Comparison of ENCODE assay signal across 21 cellular contexts in genomic region chr3:143658116-143658515, GRCh38.
"Had no signal": no experiment of that assay in that cellular context is flagged by ENCODE, and none has a peak within 500 bp of the region (broad histone marks: within the 10 kb centered on the region; RNA-seq: fewer than 3 reads in every experiment).

No MANE protein-coding gene starts in this region.

- ATAC-seq: foreskin keratinocyte, gastroesophageal sphincter, heart left ventricle, left cardiac atrium, left lung, left ventricle myocardium superior, lower lobe of right lung, mucosa of descending colon had no signal

- H3K4me1 ChIP-seq: esophagus muscularis mucosa, foreskin keratinocyte, gastroesophageal sphincter, heart left ventricle, left lung, lower lobe of right lung had no signal

- H3K27me3 ChIP-seq: dorsolateral prefrontal cortex, esophagus muscularis mucosa, foreskin keratinocyte, gastroesophageal sphincter, heart left ventricle, hepatocyte, left lung had no signal

- H3K27ac Mint-ChIP-seq: immature natural killer cell, mesothelial cell of epicardium had no signal

- H3K9me3 ChIP-seq: esophagus muscularis mucosa, gastroesophageal sphincter, heart left ventricle, left lung, lower lobe of right lung, mucosa of descending colon had no signal

- H3K36me3 Mint-ChIP-seq: mesothelial cell of epicardium had no signal

- H3K27ac ChIP-seq: coronary artery, dorsolateral prefrontal cortex, esophagus muscularis mucosa, foreskin keratinocyte, gastroesophageal sphincter, heart left ventricle, hepatocyte, left lung, lower lobe of right lung had no signal

- DNase-seq: dermis blood vessel endothelial cell; dorsolateral prefrontal cortex; effector CD4-positive, alpha-beta T cell; effector memory CD4-positive, alpha-beta T cell; foreskin keratinocyte; heart left ventricle; hypothalamus; immature natural killer cell; islet precursor cell; kidney; left cardiac atrium; left lung; left ventricle myocardium superior; lower lobe of right lung; mucosa of descending colon had no signal

- H3K9me3 Mint-ChIP-seq: immature natural killer cell had no signal

- H3K4me3 Mint-ChIP-seq: immature natural killer cell, mesothelial cell of epicardium had no signal

- H3K4me3 ChIP-seq: coronary artery, dorsolateral prefrontal cortex, esophagus muscularis mucosa, gastroesophageal sphincter, heart left ventricle, hepatocyte, left lung, lower lobe of right lung, mucosa of descending colon had no signal

- H3K4me1 Mint-ChIP-seq: immature natural killer cell, mesothelial cell of epicardium had no signal

- FAIRE-seq: endothelial cell of umbilical vein, kidney had no signal

- H3K36me3 ChIP-seq: esophagus muscularis mucosa, gastroesophageal sphincter, heart left ventricle, left lung, lower lobe of right lung had no signal
